Comparison of ENCODE assay signal across 8 cellular contexts in the genomic region with DNA sequence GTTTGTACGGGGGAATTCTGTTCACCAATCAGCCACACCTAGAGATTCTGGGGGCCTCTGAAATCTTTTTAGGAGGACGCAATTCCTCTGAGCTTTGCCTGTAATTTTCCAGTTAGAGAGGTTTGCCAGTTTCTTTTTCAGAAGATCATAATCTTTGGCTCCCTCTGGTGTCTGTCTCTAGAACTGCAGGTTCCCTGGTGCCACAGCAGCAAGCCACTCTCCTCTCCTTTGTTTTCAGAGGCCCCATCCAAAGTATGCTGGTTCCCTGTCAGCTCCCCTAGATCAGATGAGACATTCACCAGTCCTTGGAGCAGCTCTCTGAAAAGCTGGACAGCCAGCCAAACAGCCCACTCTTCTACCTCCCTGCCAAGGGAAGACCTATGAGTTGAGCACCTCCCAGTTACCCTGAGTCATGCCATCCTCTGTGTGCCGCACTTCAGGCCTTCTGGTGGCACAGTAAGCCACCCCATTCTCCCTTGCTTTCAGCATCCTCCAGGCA. TPM values are rescaled to one million over a fixed set of nuclear protein-coding genes. Genes with fewer than 3 reads are reported as not detected.
DNase-seq lines count a peak whose midpoint lies in the region; ATAC-seq, FAIRE-seq and TF ChIP-seq lines count a peak whose summit lies in the region.

No MANE protein-coding gene starts in this region.

- H2AFZ ChIP-seq in ACC112 (ENCODE audit: low read length, unreplicated experiment), result peak overlapping the region; percentile 62

- H3K9ac ChIP-seq in colonic mucosa (ENCODE audit: low read depth in 2 of 2, low read length in 2 of 2), result peak overlapping the region in 1 of 2 donors; percentile 42

- FAIRE-seq in H54 (lab: Jason Lieb, UNC), result peak; percentile 38

- H3K4me3 ChIP-seq in ACC112 (ENCODE audit: low read depth, low read length), result no peak overlapping the region
- no peak overlapping the region for H3K4me3 ChIP-seq in colonic mucosa
- H3K4me3 ChIP-seq in left lung, result no peak overlapping the region

- peak; percentile 79 for DNase-seq in H54 (ENCODE audit: insufficient read length, low spot score)
- peak; percentile 86 for DNase-seq in NCI-H510A treated with DMSO at 0.1 percent for 48 hours (lab: John Stamatoyannopoulos, UW)
- DNase-seq in activated CD4-positive, alpha-beta T cell treated with anti-CD3 and anti-CD28 coated beads, Interleukin-2, amount 50 U/mL, for 24 hours (ENCODE audit: low read depth in 1 of 2, low spot score in 1 of 2), result peak; percentile 44 to 66
- peak; percentile 89 for DNase-seq in colonic mucosa
- DNase-seq in left lung, result no peak
- peak; percentile 58 for DNase-seq in stimulated activated CD4-positive, alpha-beta T cell treated with anti-CD3 and anti-CD28 coated beads, Interleukin-2, amount 100 ng/mL, for 4 hours (ENCODE audit: low read depth)

- TF ChIP-seq CTCF in colonic mucosa (IDR thresholded peaks at IDR 0.05) (peak; percentile 95), left lung (IDR thresholded peaks at IDR 0.05) (peak; percentile 83 to 99)

- H3K27me3 ChIP-seq in ACC112 (ENCODE audit: insufficient read depth, low read length) (no peaks in the 10 kb centered on the region), colonic mucosa (no peaks in the 10 kb centered on the region), left lung (no peaks in the 10 kb centered on the region)

- peak overlapping the region; percentile 90 for H3K27ac ChIP-seq in ACC112 (ENCODE audit: low read depth, low read length)
- H3K27ac ChIP-seq in colonic mucosa, result peak overlapping the region; percentile 59
- H3K27ac ChIP-seq in left lung, result no peak overlapping the region

- H3K9me3 ChIP-seq in colonic mucosa (no peaks in the 10 kb centered on the region), left lung (peaks cover 0 to 12% of the 10 kb centered on the region in 2 donors)

- H3K4me1 ChIP-seq in ACC112 (ENCODE audit: control insufficient read depth, insufficient read depth, low read length, unreplicated experiment) (peaks cover 29% of the 10 kb centered on the region), colonic mucosa (no peaks in the 10 kb centered on the region), left lung (peaks cover 6 to 27% of the 10 kb centered on the region in 2 donors)

- no peaks in the 10 kb centered on the region for H3K79me2 ChIP-seq in ACC112 (ENCODE audit: control insufficient read depth, insufficient read depth, low read length, unreplicated experiment)

- TF ChIP-seq POLR2A in H54 (IDR thresholded peaks at IDR 0.05; ENCODE audit: low read depth, low read length), result no peak

- H3K36me3 ChIP-seq in ACC112 (ENCODE audit: insufficient read depth, low read length) (no peaks in the 10 kb centered on the region), colonic mucosa (no peaks in the 10 kb centered on the region), left lung (no peaks in the 10 kb centered on the region)

- intact Hi-C loops in colonic mucosa (cut with DNase I), result no loop called here
- intact Hi-C loops in left lung (cut with DNase I), result loop anchor here (5.0 to 10.0 kb wide), 2 partner anchors 72 to 80 kb away; partner anchors contain the start of gene MAPK7 (in 1 of the 2)

- ATAC-seq in left lung (peak; percentile 87), HG03565 (IDR thresholded peaks at IDR 0.05; ENCODE audit: unreplicated experiment) (no peak)

RNA-seq across cellular contexts. Expression of gene RNF112, which starts 36.1 kb away (rescaled TPM):
- total RNA-seq in colonic mucosa (1 to 10 TPM; 2.4 to 4.3 TPM), left lung (1 to 10 TPM; 2.1 to 3.4 TPM)

Comparison
In these comparisons a context has a peak if more than half of its experiments do, and no peak if none do; other contexts are left out.
1. H3K27ac ChIP-seq: peak in ACC112 (single experiment) and colonic mucosa (single experiment); none in left lung (0 of 2).
2. DNase-seq: peak in H54 (single experiment), NCI-H510A treated with DMSO at 0.1 percent for 48 hours (single experiment), activated CD4-positive, alpha-beta T cell treated with anti-CD3 and anti-CD28 coated beads, Interleukin-2, amount 50 U/mL, for 24 hours (2 of 2), colonic mucosa (single experiment) and stimulated activated CD4-positive, alpha-beta T cell treated with anti-CD3 and anti-CD28 coated beads, Interleukin-2, amount 100 ng/mL, for 4 hours (single experiment); none in left lung (0 of 2).